Comparison of ENCODE assay signal across 8 cellular contexts in genomic region chr1:145281037-145281727, GRCh38. TPM values are rescaled to one million over a fixed set of nuclear protein-coding genes. Genes with fewer than 3 reads are reported as not detected.
DNase-seq lines count a peak whose midpoint lies in the region; ATAC-seq and TF ChIP-seq lines count a peak whose summit lies in the region.
"Not testable (repeated sequence)": the region's sequence is repeated elsewhere in the genome, so short reads cannot be mapped to it uniquely, and the experiment has no call there.

No MANE protein-coding gene starts in this region.

- H3K4me3 ChIP-seq in GM12864 (ENCODE audit: low read depth, low read length), result peak overlapping the region; percentile 27
- H3K4me3 ChIP-seq in gastroesophageal sphincter, result peak overlapping the region; percentile 56 to 95
- peak overlapping the region; percentile 11 to 80 (median 64) for H3K4me3 ChIP-seq in subcutaneous abdominal adipose tissue (ENCODE audit: low read depth in 1 of 5, low read length in 5 of 5)

- not testable (repeated sequence) for H3K36me3 Mint-ChIP-seq in activated naive CD4-positive, alpha-beta T cell treated with anti-CD3 and anti-CD28 coated beads for 36 hours (ENCODE audit: low read depth)

- peak overlapping the region; percentile 80 for H3K4me3 Mint-ChIP-seq in activated naive CD4-positive, alpha-beta T cell treated with anti-CD3 and anti-CD28 coated beads for 36 hours

- not testable (repeated sequence) for H3K36me3 ChIP-seq in gastroesophageal sphincter; subcutaneous abdominal adipose tissue (ENCODE audit: control insufficient read depth in 5 of 5, insufficient read depth in 5 of 5, low read length in 5 of 5)

- H3K9me3 Mint-ChIP-seq in activated naive CD4-positive, alpha-beta T cell treated with anti-CD3 and anti-CD28 coated beads for 36 hours, result not testable (repeated sequence)

- H3K9ac ChIP-seq in subcutaneous abdominal adipose tissue (ENCODE audit: low read length in 5 of 5), result peak overlapping the region in 4 of 5 donors; percentile 23 to 84 (median 54)

- peak; percentile 83 for ATAC-seq in HG02610 (IDR thresholded peaks at IDR 0.05; ENCODE audit: unreplicated experiment)
- peak; percentile 94 for ATAC-seq in gastroesophageal sphincter

- TF ChIP-seq POLR2A in gastroesophageal sphincter (IDR thresholded peaks at IDR 0.05), result peak; percentile 93 to 98

- peak overlapping the region; percentile 98 for H3K27ac Mint-ChIP-seq in activated naive CD4-positive, alpha-beta T cell treated with anti-CD3 and anti-CD28 coated beads for 36 hours

- DNase-seq in GM12864 (ENCODE audit: low read depth) (peak; percentile 98), NCI-H1105 (lab: John Stamatoyannopoulos, UW) (peak; percentile 90), SK-N-DZ (ENCODE audit: low spot score) (peak; percentile 99), occipital lobe (lab: John Stamatoyannopoulos, UW) (peak; percentile 46)
- DNase-seq in activated naive CD4-positive, alpha-beta T cell treated with anti-CD3 and anti-CD28 coated beads for 36 hours, result peak; percentile 95

- not testable (repeated sequence) for TF ChIP-seq CTCF in GM12864 (IDR thresholded peaks at IDR 0.05; ENCODE audit: low read depth, low read length, missing control alignments); gastroesophageal sphincter (IDR thresholded peaks at IDR 0.05)

- 0 to 1% methylated on average over 14 to 15 of the region's 34 CpGs for WGBS in gastroesophageal sphincter (ENCODE audit: low coverage in 1 of 2), 2 donors

- CTCF ChIA-PET in activated naive CD4-positive, alpha-beta T cell treated with anti-CD3 and anti-CD28 coated beads for 36 hours (lab: Charles Lee), result interaction anchor here (1.1 kb wide), 1 partner anchor 184 kb away, joined by 3 read pairs; no protein-coding TSS in a partner anchor

- TF ChIP-seq EP300 in gastroesophageal sphincter (IDR thresholded peaks at IDR 0.05), result not testable (repeated sequence)

- H3K9me3 ChIP-seq in gastroesophageal sphincter; subcutaneous abdominal adipose tissue (ENCODE audit: control insufficient read depth in 5 of 5, low read length in 5 of 5): not testable (repeated sequence)

- not testable (repeated sequence) for H3K4me1 Mint-ChIP-seq in activated naive CD4-positive, alpha-beta T cell treated with anti-CD3 and anti-CD28 coated beads for 36 hours (ENCODE audit: low read depth)

- H3K27me3 Mint-ChIP-seq in activated naive CD4-positive, alpha-beta T cell treated with anti-CD3 and anti-CD28 coated beads for 36 hours (ENCODE audit: low read depth), result not testable (repeated sequence)

- H3K4me1 ChIP-seq in gastroesophageal sphincter; subcutaneous abdominal adipose tissue (ENCODE audit: control insufficient read depth in 5 of 5, insufficient read depth in 5 of 5, low read length in 5 of 5): not testable (repeated sequence)

- intact Hi-C loops in activated naive CD4-positive, alpha-beta T cell treated with anti-CD3 and anti-CD28 coated beads for 36 hours (cut with micrococcal nuclease), result not testable (repeated sequence)

- not testable (repeated sequence) for H3K27me3 ChIP-seq in gastroesophageal sphincter; subcutaneous abdominal adipose tissue (ENCODE audit: control insufficient read depth in 5 of 5, insufficient read depth in 4 of 5, low read length in 5 of 5)

- H3K27ac ChIP-seq in gastroesophageal sphincter, result peak overlapping the region; percentile 81 to 94 (median 86)
- H3K27ac ChIP-seq in subcutaneous abdominal adipose tissue (ENCODE audit: low read depth, low read length), result peak overlapping the region; percentile 65

RNA-seq across cellular contexts. Expression of gene PPIAL4D, which starts 39.2 kb away (rescaled TPM):
- polyA plus RNA-seq in SK-N-DZ (2014; cell fraction: cytosol; rRNA removed), result not detected in 2 replicates
- not detected in 2 replicates for polyA plus RNA-seq in SK-N-DZ (2014; cell fraction: nucleus; rRNA removed)
- not detected for total RNA-seq in activated naive CD4-positive, alpha-beta T cell treated with anti-CD3 and anti-CD28 coated beads for 36 hours
- total RNA-seq in gastroesophageal sphincter (not detected), occipital lobe (not detected)

Comparison
In these comparisons a context has a peak if more than half of its experiments do, and no peak if none do; other contexts are left out.
1. Peak in every context shown above with its lines: DNase-seq, ATAC-seq, H3K4me3 ChIP-seq and H3K27ac ChIP-seq.
2. DNase-seq: peak in every context shown above with its lines; median percentile 99 in SK-N-DZ; 98 in GM12864; 95 in activated naive CD4-positive, alpha-beta T cell treated with anti-CD3 and anti-CD28 coated beads for 36 hours; 90 in NCI-H1105; 46 in occipital lobe.